Comparison of ENCODE assay signal across 17 cellular contexts in genomic region chr2:8153258-8153718, GRCh38.
DNase-seq lines count a peak whose midpoint lies in the region; ATAC-seq and TF ChIP-seq lines count a peak whose summit lies in the region.
"Had no signal": no experiment of that assay in that cellular context is flagged by ENCODE, and none has a peak within 500 bp of the region (broad histone marks: within the 10 kb centered on the region; RNA-seq: fewer than 3 reads in every experiment).

No MANE protein-coding gene starts in this region.

- no peak overlapping the region for H3K27ac ChIP-seq in breast epithelium
- no peak overlapping the region for H3K27ac ChIP-seq in PC-9
- H3K27ac ChIP-seq: body of pancreas, GM23248 had no signal

- DNase-seq in naive B cell (no peak), putamen (ENCODE audit: low spot score) (no peak), breast epithelium (ENCODE audit: low spot score in 2 of 2) (no peak), PC-9 (no peak), RPMI8226 (no peak)
- DNase-seq: body of pancreas, Caco-2, GM23248, left cardiac atrium, NCI-H1048, NCI-H510A, SIG-M5, trophoblast cell had no signal

- H3K27me3 ChIP-seq in breast epithelium (no peaks in the 10 kb centered on the region), PC-9 (ENCODE audit: insufficient read depth, low read depth) (peaks cover 45% of the 10 kb centered on the region)
- H3K27me3 ChIP-seq: body of pancreas had no signal

- ATAC-seq in GM19324 (IDR thresholded peaks at IDR 0.05; ENCODE audit: low FRiP score, unreplicated experiment) (peak; percentile 13), GM21717 (IDR thresholded peaks at IDR 0.05; ENCODE audit: unreplicated experiment) (peak; percentile 13), HG03439 (IDR thresholded peaks at IDR 0.05; ENCODE audit: unreplicated experiment) (peak; percentile 24), naive B cell (ENCODE audit: low read depth in 2 of 2) (peak; percentile 6 to 26)
- ATAC-seq: body of pancreas, left cardiac atrium had no signal

- H3K4me3 Mint-ChIP-seq in naive B cell = no peak overlapping the region

- no peak overlapping the region for H3K27ac Mint-ChIP-seq in naive B cell

- H3K4me3 ChIP-seq in breast epithelium (no peak overlapping the region), PC-9 (no peak overlapping the region)
- H3K4me3 ChIP-seq: body of pancreas, GM23248, smooth muscle cell had no signal

- intact Hi-C loops in breast epithelium (cut with DNase I; ENCODE audit: low total_unique reads) (no loop called here), PC-9 (cut with micrococcal nuclease; ENCODE audit: unreplicated experiment) (no loop called here)

- H3K4me1 Mint-ChIP-seq in naive B cell = peaks cover 9 to 26% (median 17%) of the 10 kb centered on the region in 3 donors

- POLR2A ChIA-PET in PC-9 (lab: Charles Lee; ENCODE audit: unreplicated experiment) = no interaction called here

- no peak overlapping the region for H3K4me2 ChIP-seq in PC-9
- H3K4me2 ChIP-seq: smooth muscle cell had no signal

- no peak for TF ChIP-seq POLR2A in breast epithelium (IDR thresholded peaks at IDR 0.05)

- H3K27me3 Mint-ChIP-seq in naive B cell = peaks cover 50 to 63% (median 52%) of the 10 kb centered on the region in 3 donors

- no peaks in the 10 kb centered on the region for H3K36me3 Mint-ChIP-seq in naive B cell

- CTCF ChIA-PET in PC-9 (lab: Charles Lee) = no interaction called here

- no peaks in the 10 kb centered on the region for H3F3A ChIP-seq in PC-9 (ENCODE audit: insufficient read depth, low read depth)

- peaks cover 0 to 8% (median 0%) of the 10 kb centered on the region in 7 donors for H3K9me3 Mint-ChIP-seq in naive B cell

- no peaks in the 10 kb centered on the region for H3K9me2 ChIP-seq in PC-9 (ENCODE audit: insufficient read depth)

- no peak overlapping the region for H2AFZ ChIP-seq in PC-9
- H2AFZ ChIP-seq: GM23248 had no signal

- TF ChIP-seq CTCF in breast epithelium (IDR thresholded peaks at IDR 0.05) (no peak), PC-9 (conservative IDR thresholded peaks at IDR 0.05) (no peak)

- H3K4me1 ChIP-seq in breast epithelium = no peaks in the 10 kb centered on the region
- H3K4me1 ChIP-seq in PC-9 (replicated peaks; ENCODE audit: insufficient read depth) = no peaks in the 10 kb centered on the region
- H3K4me1 ChIP-seq: Caco-2 had no signal

- H4K20me1 ChIP-seq in PC-9 (ENCODE audit: insufficient read depth) = no peaks in the 10 kb centered on the region

- H3K36me3 ChIP-seq in breast epithelium = no peaks in the 10 kb centered on the region
- no peaks in the 10 kb centered on the region for H3K36me3 ChIP-seq in PC-9 (ENCODE audit: low read depth)

- H3K9me3 ChIP-seq in breast epithelium (no peaks in the 10 kb centered on the region), PC-9 (ENCODE audit: insufficient read depth, low read depth) (no peaks in the 10 kb centered on the region)
- H3K9me3 ChIP-seq: body of pancreas, Caco-2 had no signal

- BruUV-seq in PC-9 (replicated peaks; lab: Mats Ljungman, UMichigan) = no TSS peak

- no peaks in the 10 kb centered on the region for H3K79me2 ChIP-seq in PC-9 (ENCODE audit: low read depth)
